1 cellular context compared by ENCODE assay signal in genomic region chr1:223647249-223647648, GRCh38.
TF ChIP-seq lines count a peak whose summit lies in the region.

No MANE protein-coding gene starts in this region.

TF ChIP-seq in GM23338, 12 proteins besides CTCF, POLR2A, EP300 and RAD21 (continued from another document):
- TF ChIP-seq ZNF462 (CRISPR knock-in tag; IDR thresholded peaks at IDR 0.05) (no peak), NANOG (IDR thresholded peaks at IDR 0.05; ENCODE audit: borderline replicate concordance) (peak; percentile 11; the same call in 1 of the 2 replicates), ETS1 (IDR thresholded peaks at IDR 0.05) (no peak)
TF ChIP-seq in GM23338: peak in this region for 1.
